In genomic region chr7:33895025-33895804, GRCh38 we compare ENCODE assay signal across 8 cellular contexts. TPM values are rescaled to one million over a fixed set of nuclear protein-coding genes. Genes with fewer than 3 reads are reported as not detected.
DNase-seq lines count a peak whose midpoint lies in the region; ATAC-seq, FAIRE-seq and TF ChIP-seq lines count a peak whose summit lies in the region.

No MANE protein-coding gene starts in this region.

- no peak overlapping the region for H3K27ac ChIP-seq in SJCRH30
- no peak overlapping the region for H3K27ac ChIP-seq in gastroesophageal sphincter
- H3K27ac ChIP-seq in transverse colon: no peak overlapping the region

- DNase-seq in GM03348 (ENCODE audit: low spot score) (peak; percentile 85), H54 (ENCODE audit: insufficient read length, low spot score) (peak; percentile 88), MG63 (peak; percentile 88), SJCRH30 (peak; percentile 79 to 86), activated gamma-delta T cell treated with Interleukin-2 at 50 U/mL for 16 hours (peak; percentile 58), pons (ENCODE audit: low spot score) (peak; percentile 66), transverse colon (peak; percentile 82)

- intact Hi-C loops in transverse colon (cut with DNase I; ENCODE audit: low total_unique reads): loop anchor here (10.0 kb wide), 2 partner anchors 140 to 440 kb away; no protein-coding TSS in a partner anchor

- peak; percentile 90 for ATAC-seq in gastroesophageal sphincter

- WGBS in gastroesophageal sphincter (ENCODE audit: low coverage in 1 of 2), 2 donors: 15 to 53% methylated on average over 7 to 13 of the region's 17 CpGs
- WGBS in transverse colon (ENCODE audit: low coverage in 1 of 2), 2 donors: 22 to 35% methylated on average over 8 to 17 of the region's 17 CpGs

- no peaks in the 10 kb centered on the region for H3K27me3 ChIP-seq in MG63
- no peaks in the 10 kb centered on the region for H3K27me3 ChIP-seq in SJCRH30
- H3K27me3 ChIP-seq in gastroesophageal sphincter: no peaks in the 10 kb centered on the region
- peaks cover 16% of the 10 kb centered on the region for H3K27me3 ChIP-seq in transverse colon

- TF ChIP-seq POLR2A in H54 (IDR thresholded peaks at IDR 0.05; ENCODE audit: low read depth, low read length): no peak
- no peak for TF ChIP-seq POLR2A in gastroesophageal sphincter (IDR thresholded peaks at IDR 0.05)
- TF ChIP-seq POLR2A in transverse colon (IDR thresholded peaks at IDR 0.05): no peak

- H3K36me3 ChIP-seq in MG63: no peaks in the 10 kb centered on the region
- no peaks in the 10 kb centered on the region for H3K36me3 ChIP-seq in SJCRH30
- H3K36me3 ChIP-seq in gastroesophageal sphincter: no peaks in the 10 kb centered on the region
- no peaks in the 10 kb centered on the region for H3K36me3 ChIP-seq in transverse colon

- FAIRE-seq in H54 (lab: Jason Lieb, UNC): peak; percentile 55

- TF ChIP-seq CTCF in gastroesophageal sphincter (IDR thresholded peaks at IDR 0.05): peak; percentile 61 to 95 (median 79)
- TF ChIP-seq CTCF in transverse colon (IDR thresholded peaks at IDR 0.05): peak; percentile 75 to 91 (median 86)

- H3K4me3 ChIP-seq in MG63 (no peak overlapping the region), SJCRH30 (no peak overlapping the region), gastroesophageal sphincter (no peak overlapping the region), transverse colon (no peak overlapping the region)

- TF ChIP-seq EP300 in gastroesophageal sphincter (IDR thresholded peaks at IDR 0.05) (no peak), transverse colon (IDR thresholded peaks at IDR 0.05; ENCODE audit: low read depth) (no peak)

- in situ Hi-C loops in transverse colon (cut with MboI; ENCODE audit: low pct_ligation_motif_present in 1 of 4, low pct_unique_long_range_greater_than_20kb in 1 of 4, low sequenced_read_pairs in 3 of 4): no loop called here

- H3K4me1 ChIP-seq in SJCRH30: peaks cover 9% of the 10 kb centered on the region; the same call in 1 of the 2 replicates
- peaks cover 0 to 10% (median 0%) of the 10 kb centered on the region in 3 donors for H3K4me1 ChIP-seq in gastroesophageal sphincter
- H3K4me1 ChIP-seq in transverse colon: peaks cover 0 to 7% (median 0%) of the 10 kb centered on the region in 4 donors

- H3K9me3 ChIP-seq in MG63: no peaks in the 10 kb centered on the region
- no peaks in the 10 kb centered on the region for H3K9me3 ChIP-seq in SJCRH30 (replicated peaks)
- no peaks in the 10 kb centered on the region for H3K9me3 ChIP-seq in gastroesophageal sphincter
- no peaks in the 10 kb centered on the region for H3K9me3 ChIP-seq in transverse colon

RNA-seq across cellular contexts. Expression of gene BMPER, which starts 10.1 kb away (rescaled TPM):
- total RNA-seq in MG63 (2014; rRNA removed; shearing (Covaris generic); ENCODE audit: low replicate concordance): 79.2 and 110 TPM in 2 replicates
- 0.47 and 0.71 TPM in 2 replicates for total RNA-seq in SJCRH30 (2014; rRNA removed; shearing (Covaris generic))
- total RNA-seq in gastroesophageal sphincter (10 to 100 TPM in 2 of 4 donors, 1 to 10 TPM in 2; 1.0 to 22.5 (median 12.0) TPM), transverse colon (1 to 10 TPM in 3 of 4 donors, under 1 TPM in 1; 1.00 to 2.5 (median 1.8) TPM)
